ENCODE assay signal across 10 cellular contexts in genomic region chr21:46099476-46099875, GRCh38. TPM values are rescaled to one million over a fixed set of nuclear protein-coding genes. Genes with fewer than 3 reads are reported as not detected.
A peak's percentile ranks its signal among the peaks of the same experiment; 100 is the strongest.
DNase-seq lines count a peak whose midpoint lies in the region; ATAC-seq and TF ChIP-seq lines count a peak whose summit lies in the region.
"Had no signal": no experiment of that assay in that cellular context is flagged by ENCODE, and none has a peak within 500 bp of the region (broad histone marks: within the 10 kb centered on the region; RNA-seq: fewer than 3 reads in every experiment).

No MANE protein-coding gene starts in this region.

- TF ChIP-seq CTCF in fibroblast of the aortic adventitia (IDR thresholded peaks at IDR 0.05; ENCODE audit: insufficient read depth, low read length) (peak; percentile 38), omental fat pad (IDR thresholded peaks at IDR 0.05) (no peak)

- ATAC-seq in omental fat pad (ENCODE audit: low FRiP score) (peak; percentile 15), GM21825 (IDR thresholded peaks at IDR 0.05; ENCODE audit: unreplicated experiment) (no peak), GM21360 (IDR thresholded peaks at IDR 0.05; ENCODE audit: unreplicated experiment) (no peak)

- H3K4me3 ChIP-seq in fibroblast of the aortic adventitia (ENCODE audit: low read depth, low read length), result peak overlapping the region; percentile 79

- DNase-seq in AG20443 (ENCODE audit: low spot score) (peak; percentile 61), SW480 (ENCODE audit: low spot score) (peak; percentile 75), fibroblast of the aortic adventitia (ENCODE audit: low read depth) (peak; percentile 52), omental fat pad (ENCODE audit: low spot score) (peak; percentile 22), GM19240 (ENCODE audit: insufficient read length, low spot score) (no peak), nucleus accumbens (lab: John Stamatoyannopoulos, UW) (no peak)
- DNase-seq: amygdala; stimulated activated CD4-positive, alpha-beta T cell treated with anti-CD3 and anti-CD28 coated beads, Interleukin-12 subunit alpha, Interleukin-12 subunit beta, amount 100 ng/mL, for 4 hours had no signal

RNA-seq across cellular contexts. Expression of gene COL6A2, which starts 1.6 kb away (rescaled TPM):
- 1,068 and 5,275 TPM in 2 replicates for total RNA-seq in fibroblast of the aortic adventitia (ENCODE audit: low replicate concordance)
- total RNA-seq in omental fat pad, result 1,000 to 10,000 TPM in 1 of 4 donors, 100 to 1,000 TPM in 3; 480 to 1,153 (median 616) TPM

RNA-seq across cellular contexts. Expression of gene FTCD, which starts 55.9 kb away (rescaled TPM):
- total RNA-seq in fibroblast of the aortic adventitia (ENCODE audit: low replicate concordance) (0.25 and 0.27 TPM in 2 replicates), omental fat pad (not detected)

Comparison
In these comparisons a context has a peak if more than half of its experiments do, and no peak if none do; other contexts are left out.
1. DNase-seq: peak in AG20443 (single experiment), SW480 (single experiment), fibroblast of the aortic adventitia (single experiment) and omental fat pad (single experiment); none in GM19240 (single experiment) and nucleus accumbens (0 of 56).